Comparison of ENCODE assay signal across 17 cellular contexts in genomic region chr9:37215456-37216229, GRCh38.
DNase-seq lines count a peak whose midpoint lies in the region; ATAC-seq and TF ChIP-seq lines count a peak whose summit lies in the region.
"Had no signal": no experiment of that assay in that cellular context is flagged by ENCODE, and none has a peak within 500 bp of the region (broad histone marks: within the 10 kb centered on the region; RNA-seq: fewer than 3 reads in every experiment).

No MANE protein-coding gene starts in this region.

- H3K27me3 Mint-ChIP-seq in mesothelial cell of epicardium (ENCODE audit: low read depth) = no peaks in the 10 kb centered on the region
- H3K27me3 Mint-ChIP-seq: IgD-negative memory B cell had no signal

- H3K9me3 ChIP-seq in psoas muscle = no peaks in the 10 kb centered on the region
- H3K9me3 ChIP-seq: SJSA1 had no signal

- no peak for ATAC-seq in psoas muscle
- no peak for ATAC-seq in HG02571 (IDR thresholded peaks at IDR 0.05; ENCODE audit: unreplicated experiment)

- no peaks in the 10 kb centered on the region for H3K27me3 ChIP-seq in psoas muscle (ENCODE audit: insufficient read depth in 3 of 3, low read length in 2 of 3)
- H3K27me3 ChIP-seq: SJSA1 had no signal

- no peaks in the 10 kb centered on the region for H3K9me3 Mint-ChIP-seq in mesothelial cell of epicardium
- H3K9me3 Mint-ChIP-seq: activated naive CD4-positive, alpha-beta T cell treated with anti-CD3 and anti-CD28 coated beads for 36 hours; IgD-negative memory B cell; immature natural killer cell had no signal

- intact Hi-C loops in psoas muscle (cut with DNase I) = no loop called here

- H3K27ac Mint-ChIP-seq in mesothelial cell of epicardium = peak overlapping the region; percentile 28
- H3K27ac Mint-ChIP-seq: activated naive CD4-positive, alpha-beta T cell treated with anti-CD3 and anti-CD28 coated beads for 36 hours; IgD-negative memory B cell; immature natural killer cell had no signal

- no peaks in the 10 kb centered on the region for H3K36me3 ChIP-seq in psoas muscle (ENCODE audit: insufficient read depth in 1 of 2, low read depth in 1 of 2)
- H3K36me3 ChIP-seq: SJSA1 had no signal

- no peaks in the 10 kb centered on the region for H3K36me3 Mint-ChIP-seq in mesothelial cell of epicardium

- DNase-seq in EL (peak; percentile 48), MV-4-11 (lab: John Stamatoyannopoulos, UW) (peak; percentile 20), amniotic epithelial cell (ENCODE audit: low read depth) (peak; percentile 78), mesothelial cell of epicardium (ENCODE audit: low spot score in 2 of 2, unreplicated experiment in 2 of 2) (no peak), SK-N-DZ (ENCODE audit: low spot score) (no peak), psoas muscle (no peak), NCI-H2227 (lab: John Stamatoyannopoulos, UW; ENCODE audit: unreplicated experiment) (no peak)
- DNase-seq: activated naive CD4-positive, alpha-beta T cell treated with anti-CD3 and anti-CD28 coated beads for 36 hours; DMS79 treated with DMSO at 0.1 percent for 48 hours; effector CD8-positive, alpha-beta T cell; immature natural killer cell; NCI-H1417 treated with DMSO at 0.1 percent for 48 hours; stimulated activated CD4-positive, alpha-beta T cell treated with anti-CD3 and anti-CD28 coated beads, Interleukin-2, amount 100 ng/mL, for 48 hours had no signal

- no peak overlapping the region for H3K4me3 Mint-ChIP-seq in mesothelial cell of epicardium
- H3K4me3 Mint-ChIP-seq: activated naive CD4-positive, alpha-beta T cell treated with anti-CD3 and anti-CD28 coated beads for 36 hours; IgD-negative memory B cell; immature natural killer cell had no signal

- no peaks in the 10 kb centered on the region for H3K4me1 ChIP-seq in psoas muscle
- H3K4me1 ChIP-seq: parathyroid adenoma, SJSA1 had no signal

- WGBS in psoas muscle, 3 donors = 77 to 88% (median 82%) methylated on average over 4 of the region's 4 CpGs

- peaks cover 12% of the 10 kb centered on the region for H3K4me1 Mint-ChIP-seq in mesothelial cell of epicardium

- no peak overlapping the region for H3K27ac ChIP-seq in psoas muscle
- H3K27ac ChIP-seq: parathyroid adenoma, SJSA1 had no signal

- H3K4me3 ChIP-seq in psoas muscle = no peak overlapping the region
- H3K4me3 ChIP-seq: SJSA1 had no signal

- TF ChIP-seq CTCF in mesothelial cell of epicardium (IDR thresholded peaks at IDR 0.05; ENCODE audit: unreplicated experiment) (no peak), psoas muscle (IDR thresholded peaks at IDR 0.05) (no peak)

Comparison
In these comparisons a context has a peak if more than half of its experiments do, and no peak if none do; other contexts are left out.
1. DNase-seq: peak in EL (single experiment), MV-4-11 (single experiment) and amniotic epithelial cell (single experiment); none in mesothelial cell of epicardium (0 of 2), SK-N-DZ (single experiment), psoas muscle (0 of 2) and NCI-H2227 (single experiment).